ENCODE assay signal across 14 cellular contexts in the genomic region with DNA sequence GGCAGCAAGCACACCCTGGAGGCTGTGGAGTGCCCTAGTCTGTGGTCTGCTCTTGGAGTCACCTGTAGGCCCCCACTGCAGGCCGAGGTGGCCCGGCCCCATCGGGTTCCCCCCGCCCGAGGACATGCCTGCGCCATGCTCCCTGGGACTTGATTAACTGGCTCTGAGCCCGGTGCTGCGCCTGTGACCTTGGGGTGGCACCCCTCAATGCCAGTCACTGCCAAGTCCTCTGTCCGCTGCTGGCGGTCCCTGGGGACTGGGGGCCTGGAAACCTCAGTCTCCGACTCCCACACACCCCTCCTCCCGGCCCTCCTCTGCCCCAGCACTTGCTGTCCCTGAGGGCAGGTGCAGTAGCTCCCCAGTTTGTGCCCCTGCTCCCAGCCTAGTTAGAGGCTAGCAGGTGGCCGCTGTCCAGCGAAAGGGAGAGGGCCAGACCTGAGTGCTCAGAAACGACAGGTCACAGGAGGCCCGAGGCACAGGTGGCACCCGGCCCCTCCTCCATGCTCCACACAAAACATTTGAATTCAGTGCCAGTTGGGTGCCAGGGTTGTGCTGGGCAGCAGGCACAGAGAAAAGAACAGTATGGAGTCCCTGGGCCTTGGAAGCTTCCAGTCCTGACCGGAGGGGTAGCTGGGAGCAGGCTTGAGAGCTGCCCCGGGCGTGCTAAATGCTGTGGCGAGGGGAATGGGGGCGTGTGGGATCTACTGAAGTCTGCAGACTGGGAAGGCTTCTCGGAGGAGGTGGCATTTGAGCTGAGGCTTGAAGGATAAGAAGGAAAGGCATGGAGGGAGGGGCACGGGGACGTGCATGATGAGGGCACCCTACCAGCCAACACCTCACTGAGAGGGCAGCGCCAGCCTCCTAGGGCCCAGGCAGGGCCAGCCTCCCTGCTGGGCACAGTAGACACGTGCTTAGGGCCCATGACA. TPM values are rescaled to one million over a fixed set of nuclear protein-coding genes. Genes with fewer than 3 reads are reported as not detected.
"Had no signal": no experiment of that assay in that cellular context is flagged by ENCODE, and none has a peak within 500 bp of the region (broad histone marks: within the 10 kb centered on the region; RNA-seq: fewer than 3 reads in every experiment).

No MANE protein-coding gene starts in this region.

- DNase-seq: activated CD4-positive, alpha-beta T cell treated with anti-CD3 and anti-CD28 coated beads, Interleukin-2, amount 50 U/mL, for 4 hours; activated T-cell treated with anti-CD3 and anti-CD28 coated beads, Interleukin-2, amount 50 U/mL, for 1 hour; amniotic stem cell; dermis blood vessel endothelial cell; erythroblast; mesenchymal stem cell; stimulated activated CD4-positive, alpha-beta T cell treated with anti-CD3 and anti-CD28 coated beads, Interleukin-15, amount 100 ng/mL, for 24 hours; stimulated activated CD4-positive, alpha-beta T cell treated with anti-CD3 and anti-CD28 coated beads, Interleukin-4, amount 100 ng/mL, for 4 hours; stimulated activated naive CD8-positive, alpha-beta T cell treated with anti-CD3 and anti-CD28 coated beads, Interleukin-15, amount 100 ng/mL, for 72 hours had no signal

- ATAC-seq: activated CD4-positive, CD25-positive, alpha-beta regulatory T cell treated with anti-CD3 and anti-CD28 coated beads, Interleukin-2, amount 50 U/mL, for 24 hours; stimulated activated naive CD8-positive, alpha-beta T cell treated with anti-CD3 and anti-CD28 coated beads, Interleukin-15, amount 100 ng/mL, for 72 hours had no signal

RNA-seq across cellular contexts. Expression of a gene that starts 16.4 kb away (rescaled TPM):
- total RNA-seq: dermis blood vessel endothelial cell; glomerular endothelial cell; left lobe of liver; pulmonary artery endothelial cell; T-helper 2 cell treated with Interferon-gamma antibody and Interleukin-4, amounts not matched to agents 100 ng/mL and 5 ng/mL, for 36 hours had no signal
